ENCODE assay signal across 11 cellular contexts in genomic region chr17:72126575-72127486, GRCh38. TPM values are rescaled to one million over a fixed set of nuclear protein-coding genes. Genes with fewer than 3 reads are reported as not detected.
A peak's percentile ranks its signal among the peaks of the same experiment; 100 is the strongest.
DNase-seq lines count a peak whose midpoint lies in the region; ATAC-seq and TF ChIP-seq lines count a peak whose summit lies in the region.
"Had no signal": no experiment of that assay in that cellular context is flagged by ENCODE, and none has a peak within 500 bp of the region (broad histone marks: within the 10 kb centered on the region; RNA-seq: fewer than 3 reads in every experiment).

No MANE protein-coding gene starts in this region.

- DNase-seq in NCI-H2196 treated with DMSO at 0.1 percent for 48 hours (lab: John Stamatoyannopoulos, UW; ENCODE audit: unreplicated experiment) (peak; percentile 54), epithelial cell of esophagus (ENCODE audit: low read depth) (peak; percentile 67), ascending aorta (ENCODE audit: low spot score in 2 of 2) (no peak), MV-4-11 (lab: John Stamatoyannopoulos, UW) (no peak)
- DNase-seq in stimulated activated naive B cell treated with anti-CD40 and anti-IgM and Interleukin-4, amounts not matched to agents 10 μg/mL and 1 μg/mL and 100 μg/mL, for 72 hours = no peak
- DNase-seq: activated CD4-positive, alpha-beta T cell treated with anti-CD3 and anti-CD28 coated beads for 48 hours; effector CD4-positive, alpha-beta T cell; upper lobe of left lung had no signal

- peaks cover 37% of the 10 kb centered on the region for H3K27me3 Mint-ChIP-seq in nephron (ENCODE audit: low read depth)
- H3K27me3 Mint-ChIP-seq in stimulated activated naive B cell treated with anti-CD40 and anti-IgM and Interleukin-4, amounts not matched to agents 10 μg/mL and 1 μg/mL and 100 μg/mL, for 72 hours = peaks cover 39 to 42% of the 10 kb centered on the region in 2 donors

- H3K4me1 ChIP-seq in ascending aorta = no peaks in the 10 kb centered on the region

- TF ChIP-seq CTCF in C4-2B (conservative IDR thresholded peaks at IDR 0.05) (no peak), epithelial cell of esophagus (IDR thresholded peaks at IDR 0.05; ENCODE audit: insufficient read depth, low read depth, low read length, missing control alignments) (no peak), nephron (IDR thresholded peaks at IDR 0.05; ENCODE audit: unreplicated experiment in 3 of 3) (no peak), ascending aorta (IDR thresholded peaks at IDR 0.05) (no peak)

- H3K27ac ChIP-seq in C4-2B = peak overlapping the region; percentile 34; the same call in 1 of the 2 replicates
- no peak overlapping the region for H3K27ac ChIP-seq in ascending aorta
- H3K27ac ChIP-seq: upper lobe of left lung had no signal

- no peak overlapping the region for H3K4me3 ChIP-seq in epithelial cell of esophagus (ENCODE audit: low read length)
- H3K4me3 ChIP-seq in ascending aorta = no peak overlapping the region
- H3K4me3 ChIP-seq: upper lobe of left lung had no signal

- peaks cover 2% of the 10 kb centered on the region for H3K27me3 ChIP-seq in ascending aorta

- ATAC-seq in stimulated activated naive B cell treated with anti-CD40 and anti-IgM and Interleukin-4, amounts not matched to agents 10 μg/mL and 1 μg/mL and 100 μg/mL, for 72 hours (replicated peaks) = no peak
- ATAC-seq in HG03460 (IDR thresholded peaks at IDR 0.05; ENCODE audit: unreplicated experiment) = no peak

- no peaks in the 10 kb centered on the region for H3K9me3 Mint-ChIP-seq in nephron
- H3K9me3 Mint-ChIP-seq in stimulated activated naive B cell treated with anti-CD40 and anti-IgM and Interleukin-4, amounts not matched to agents 10 μg/mL and 1 μg/mL and 100 μg/mL, for 72 hours = peaks cover 1 to 3% of the 10 kb centered on the region in 2 donors

- intact Hi-C loops in ascending aorta (cut with DNase I) = no loop called here

- no peaks in the 10 kb centered on the region for H3K9me3 ChIP-seq in ascending aorta
- H3K9me3 ChIP-seq: upper lobe of left lung had no signal

- peak overlapping the region; percentile 1 to 60 (median 25) for H3K27ac Mint-ChIP-seq in nephron
- H3K27ac Mint-ChIP-seq in stimulated activated naive B cell treated with anti-CD40 and anti-IgM and Interleukin-4, amounts not matched to agents 10 μg/mL and 1 μg/mL and 100 μg/mL, for 72 hours = no peak overlapping the region

- H3K36me3 Mint-ChIP-seq in nephron (ENCODE audit: low read depth) = peaks cover 21% of the 10 kb centered on the region
- H3K36me3 Mint-ChIP-seq in stimulated activated naive B cell treated with anti-CD40 and anti-IgM and Interleukin-4, amounts not matched to agents 10 μg/mL and 1 μg/mL and 100 μg/mL, for 72 hours = peaks cover 6 to 7% of the 10 kb centered on the region in 2 donors

- no peaks in the 10 kb centered on the region for H3K36me3 ChIP-seq in ascending aorta
- H3K36me3 ChIP-seq: upper lobe of left lung had no signal

- H3K4me3 Mint-ChIP-seq in nephron = no peak overlapping the region
- H3K4me3 Mint-ChIP-seq in stimulated activated naive B cell treated with anti-CD40 and anti-IgM and Interleukin-4, amounts not matched to agents 10 μg/mL and 1 μg/mL and 100 μg/mL, for 72 hours = no peak overlapping the region

- H3K4me1 Mint-ChIP-seq in nephron = peaks cover 33% of the 10 kb centered on the region
- H3K4me1 Mint-ChIP-seq in stimulated activated naive B cell treated with anti-CD40 and anti-IgM and Interleukin-4, amounts not matched to agents 10 μg/mL and 1 μg/mL and 100 μg/mL, for 72 hours = peaks cover 8 to 11% of the 10 kb centered on the region in 2 donors

RNA-seq across cellular contexts. Expression of gene SOX9, which starts 6.0 kb away (rescaled TPM):
- total RNA-seq in ascending aorta = 2.4 TPM

Comparison
In these comparisons a context has a peak if more than half of its experiments do, and no peak if none do; other contexts are left out.
1. DNase-seq: peak in NCI-H2196 treated with DMSO at 0.1 percent for 48 hours (single experiment) and epithelial cell of esophagus (single experiment); none in stimulated activated naive B cell treated with anti-CD40 and anti-IgM and Interleukin-4, amounts not matched to agents 10 μg/mL and 1 μg/mL and 100 μg/mL, for 72 hours (single experiment), ascending aorta (0 of 2) and MV-4-11 (single experiment).